9 cellular contexts compared by ENCODE assay signal in genomic region chr5:106875591-106876297, GRCh38.
DNase-seq lines count a peak whose midpoint lies in the region; ATAC-seq and TF ChIP-seq lines count a peak whose summit lies in the region.
"Had no signal": no experiment of that assay in that cellular context is flagged by ENCODE, and none has a peak within 500 bp of the region (broad histone marks: within the 10 kb centered on the region; RNA-seq: fewer than 3 reads in every experiment).

No MANE protein-coding gene starts in this region.

- peak; percentile 31 for DNase-seq in 8988T
- DNase-seq in MG63 = peak; percentile 8
- DNase-seq in epithelial cell of esophagus (ENCODE audit: low read depth) = peak; percentile 46
- no peak for DNase-seq in osteocyte (ENCODE audit: extremely low spot score, unreplicated experiment)
- DNase-seq in CD4-positive, alpha-beta memory T cell = no peak
- no peak for DNase-seq in NCI-H345 (lab: John Stamatoyannopoulos, UW)
- DNase-seq: activated naive CD8-positive, alpha-beta T cell treated with anti-CD3 and anti-CD28 coated beads, Interleukin-2, amount 10 ng/mL, durations not matched to agents 7 days and 5 days had no signal

- H3K4me3 Mint-ChIP-seq in osteocyte (ENCODE audit: unreplicated experiment) = no peak overlapping the region
- no peak overlapping the region for H3K4me3 Mint-ChIP-seq in CD4-positive, alpha-beta memory T cell
- H3K4me3 Mint-ChIP-seq: activated naive CD8-positive, alpha-beta T cell treated with anti-CD3 and anti-CD28 coated beads, Interleukin-2, amount 10 ng/mL, durations not matched to agents 7 days and 5 days had no signal

- intact Hi-C loops in CD4-positive, alpha-beta memory T cell (cut with micrococcal nuclease) = no loop called here

- CTCF ChIA-PET in CD4-positive, alpha-beta memory T cell (lab: Charles Lee; ENCODE audit: partially characterized antibody) = no interaction called here

- H3K27ac ChIP-seq in CD4-positive, alpha-beta memory T cell (ENCODE audit: low read depth, low read length) = no peak overlapping the region

- peaks cover 7% of the 10 kb centered on the region for H3K4me1 Mint-ChIP-seq in osteocyte (ENCODE audit: unreplicated experiment)
- no peaks in the 10 kb centered on the region for H3K4me1 Mint-ChIP-seq in CD4-positive, alpha-beta memory T cell
- H3K4me1 Mint-ChIP-seq: activated naive CD8-positive, alpha-beta T cell treated with anti-CD3 and anti-CD28 coated beads, Interleukin-2, amount 10 ng/mL, durations not matched to agents 7 days and 5 days had no signal

- TF ChIP-seq CTCF in epithelial cell of esophagus (IDR thresholded peaks at IDR 0.05; ENCODE audit: insufficient read depth, low read depth, low read length, missing control alignments) (peak; percentile 40), osteocyte (IDR thresholded peaks at IDR 0.05) (peak; percentile 48)

- H3K27ac Mint-ChIP-seq in osteocyte (ENCODE audit: unreplicated experiment) = no peak overlapping the region
- H3K27ac Mint-ChIP-seq in CD4-positive, alpha-beta memory T cell = no peak overlapping the region
- H3K27ac Mint-ChIP-seq: activated naive CD8-positive, alpha-beta T cell treated with anti-CD3 and anti-CD28 coated beads, Interleukin-2, amount 10 ng/mL, durations not matched to agents 7 days and 5 days had no signal

- peaks cover 3% of the 10 kb centered on the region; the same call in 1 of the 2 replicates for H3K9me3 ChIP-seq in MG63
- no peaks in the 10 kb centered on the region for H3K9me3 ChIP-seq in CD4-positive, alpha-beta memory T cell (ENCODE audit: control insufficient read depth in 1 of 2, low read length in 2 of 2)

- H3K36me3 ChIP-seq in MG63 = no peaks in the 10 kb centered on the region
- no peaks in the 10 kb centered on the region for H3K36me3 ChIP-seq in CD4-positive, alpha-beta memory T cell (ENCODE audit: insufficient read depth, low read length)

- H3K27me3 Mint-ChIP-seq in osteocyte (ENCODE audit: unreplicated experiment) = no peaks in the 10 kb centered on the region
- no peaks in the 10 kb centered on the region for H3K27me3 Mint-ChIP-seq in CD4-positive, alpha-beta memory T cell
- H3K27me3 Mint-ChIP-seq: activated naive CD8-positive, alpha-beta T cell treated with anti-CD3 and anti-CD28 coated beads, Interleukin-2, amount 10 ng/mL, durations not matched to agents 7 days and 5 days had no signal

- no peaks in the 10 kb centered on the region for H3K4me1 ChIP-seq in CD4-positive, alpha-beta memory T cell (ENCODE audit: insufficient read depth, low read length)

- no peaks in the 10 kb centered on the region for H3K27me3 ChIP-seq in MG63
- H3K27me3 ChIP-seq in CD4-positive, alpha-beta memory T cell (ENCODE audit: insufficient read depth, low read length) = no peaks in the 10 kb centered on the region

- no peaks in the 10 kb centered on the region for H3K36me3 Mint-ChIP-seq in osteocyte (ENCODE audit: unreplicated experiment)
- H3K36me3 Mint-ChIP-seq in CD4-positive, alpha-beta memory T cell = no peaks in the 10 kb centered on the region
- H3K36me3 Mint-ChIP-seq: activated naive CD8-positive, alpha-beta T cell treated with anti-CD3 and anti-CD28 coated beads, Interleukin-2, amount 10 ng/mL, durations not matched to agents 7 days and 5 days had no signal

- H3K4me3 ChIP-seq in MG63 (no peak overlapping the region), epithelial cell of esophagus (ENCODE audit: low read length) (no peak overlapping the region)
- H3K4me3 ChIP-seq in CD4-positive, alpha-beta memory T cell (ENCODE audit: low read length in 2 of 2) = no peak overlapping the region

- POLR2A ChIA-PET in CD4-positive, alpha-beta memory T cell (lab: Charles Lee; ENCODE audit: partially characterized antibody) = no interaction called here

- ATAC-seq in GM18858 (IDR thresholded peaks at IDR 0.05; ENCODE audit: unreplicated experiment) = peak; percentile 67
- ATAC-seq in GM18520 (IDR thresholded peaks at IDR 0.05; ENCODE audit: unreplicated experiment) = no peak

- H3K9me3 Mint-ChIP-seq in osteocyte (ENCODE audit: unreplicated experiment) = no peaks in the 10 kb centered on the region
- peaks cover 0 to 6% (median 2%) of the 10 kb centered on the region in 8 donors for H3K9me3 Mint-ChIP-seq in CD4-positive, alpha-beta memory T cell
- H3K9me3 Mint-ChIP-seq: activated naive CD8-positive, alpha-beta T cell treated with anti-CD3 and anti-CD28 coated beads, Interleukin-2, amount 10 ng/mL, durations not matched to agents 7 days and 5 days had no signal

Comparison
In these comparisons a context has a peak if more than half of its experiments do, and no peak if none do; other contexts are left out.
1. DNase-seq: peak in 8988T (single experiment), MG63 (single experiment) and epithelial cell of esophagus (single experiment); none in osteocyte (single experiment), CD4-positive, alpha-beta memory T cell (0 of 5) and NCI-H345 (single experiment).